In the genomic region with DNA sequence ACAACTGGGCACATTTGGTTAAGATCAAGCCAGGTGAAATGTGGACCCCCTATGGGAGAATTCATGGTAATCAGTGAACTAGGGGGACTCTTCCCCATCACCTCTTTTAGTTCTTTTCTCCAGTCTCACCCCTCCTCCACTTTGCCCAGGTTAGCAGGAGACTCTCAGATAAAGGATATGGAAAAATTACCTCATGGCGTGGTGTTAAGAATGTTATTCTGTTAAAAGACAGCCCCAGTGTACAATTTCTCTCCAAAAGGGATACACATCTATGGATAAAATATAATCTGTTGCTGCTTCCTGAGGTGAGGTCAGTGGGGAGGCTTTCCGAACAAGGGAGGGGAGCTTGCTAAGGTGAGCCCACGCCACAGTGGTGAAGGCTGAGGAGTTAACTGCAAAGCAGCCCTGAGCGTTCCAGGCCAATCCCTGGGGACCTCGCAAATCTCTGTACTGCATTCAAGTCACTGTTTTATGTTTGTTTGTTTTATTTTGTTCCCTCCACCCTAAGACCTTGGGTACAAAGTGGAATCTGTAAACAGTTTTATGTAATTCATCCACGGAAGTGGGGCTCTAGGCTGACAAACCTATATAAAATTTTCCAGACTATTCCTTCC, we compare ENCODE assay signal across 1 cellular context.
A peak's percentile ranks its signal among the peaks of the same experiment; 100 is the strongest.
TF ChIP-seq lines count a peak whose summit lies in the region.

No MANE protein-coding gene starts in this region.

TF ChIP-seq in HEK293, 187 proteins besides CTCF, POLR2A, EP300 and RAD21 (continued from another document):
- TF ChIP-seq, protein P1, sequence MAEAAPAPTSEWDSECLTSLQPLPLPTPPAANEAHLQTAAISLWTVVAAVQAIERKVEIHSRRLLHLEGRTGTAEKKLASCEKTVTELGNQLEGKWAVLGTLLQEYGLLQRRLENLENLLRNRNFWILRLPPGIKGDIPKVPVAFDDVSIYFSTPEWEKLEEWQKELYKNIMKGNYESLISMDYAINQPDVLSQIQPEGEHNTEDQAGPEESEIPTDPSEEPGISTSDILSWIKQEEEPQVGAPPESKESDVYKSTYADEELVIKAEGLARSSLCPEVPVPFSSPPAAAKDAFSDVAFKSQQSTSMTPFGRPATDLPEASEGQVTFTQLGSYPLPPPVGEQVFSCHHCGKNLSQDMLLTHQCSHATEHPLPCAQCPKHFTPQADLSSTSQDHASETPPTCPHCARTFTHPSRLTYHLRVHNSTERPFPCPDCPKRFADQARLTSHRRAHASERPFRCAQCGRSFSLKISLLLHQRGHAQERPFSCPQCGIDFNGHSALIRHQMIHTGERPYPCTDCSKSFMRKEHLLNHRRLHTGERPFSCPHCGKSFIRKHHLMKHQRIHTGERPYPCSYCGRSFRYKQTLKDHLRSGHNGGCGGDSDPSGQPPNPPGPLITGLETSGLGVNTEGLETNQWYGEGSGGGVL (tag by site-specific recombination; IDR thresholded peaks at IDR 0.05), result no peak
- TF ChIP-seq, protein P2, sequence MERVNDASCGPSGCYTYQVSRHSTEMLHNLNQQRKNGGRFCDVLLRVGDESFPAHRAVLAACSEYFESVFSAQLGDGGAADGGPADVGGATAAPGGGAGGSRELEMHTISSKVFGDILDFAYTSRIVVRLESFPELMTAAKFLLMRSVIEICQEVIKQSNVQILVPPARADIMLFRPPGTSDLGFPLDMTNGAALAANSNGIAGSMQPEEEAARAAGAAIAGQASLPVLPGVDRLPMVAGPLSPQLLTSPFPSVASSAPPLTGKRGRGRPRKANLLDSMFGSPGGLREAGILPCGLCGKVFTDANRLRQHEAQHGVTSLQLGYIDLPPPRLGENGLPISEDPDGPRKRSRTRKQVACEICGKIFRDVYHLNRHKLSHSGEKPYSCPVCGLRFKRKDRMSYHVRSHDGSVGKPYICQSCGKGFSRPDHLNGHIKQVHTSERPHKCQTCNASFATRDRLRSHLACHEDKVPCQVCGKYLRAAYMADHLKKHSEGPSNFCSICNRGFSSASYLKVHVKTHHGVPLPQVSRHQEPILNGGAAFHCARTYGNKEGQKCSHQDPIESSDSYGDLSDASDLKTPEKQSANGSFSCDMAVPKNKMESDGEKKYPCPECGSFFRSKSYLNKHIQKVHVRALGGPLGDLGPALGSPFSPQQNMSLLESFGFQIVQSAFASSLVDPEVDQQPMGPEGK (tag by site-specific recombination; IDR thresholded peaks at IDR 0.05), result no peak
- TF ChIP-seq SETDB1 (IDR thresholded peaks at IDR 0.05; ENCODE audit: insufficient read length, low read length) (no peak), KLF16 (tag by site-specific recombination; IDR thresholded peaks at IDR 0.05) (no peak), ZNF114 (tag by site-specific recombination; IDR thresholded peaks at IDR 0.05) (no peak), ZNF530 (tag by site-specific recombination; IDR thresholded peaks at IDR 0.05; ENCODE audit: low read depth) (no peak), ZNF416 (tag by site-specific recombination; IDR thresholded peaks at IDR 0.05) (no peak), WT1 (tag by site-specific recombination; IDR thresholded peaks at IDR 0.05) (peak; percentile 79), ZNF596 (tag by site-specific recombination; IDR thresholded peaks at IDR 0.05) (no peak), ZEB2 (tag by site-specific recombination; IDR thresholded peaks at IDR 0.05) (no peak), EGR2 (tag by site-specific recombination; IDR thresholded peaks at IDR 0.05; ENCODE audit: low read depth) (no peak), BCL11B (tag by site-specific recombination; IDR thresholded peaks at IDR 0.05; ENCODE audit: low read depth) (no peak), ZNF660 (tag by site-specific recombination; IDR thresholded peaks at IDR 0.05) (no peak), ZNF146 (tag by site-specific recombination; IDR thresholded peaks at IDR 0.05) (no peak), SP2 (tag by site-specific recombination; IDR thresholded peaks at IDR 0.05) (no peak), ZNF341 (tag by site-specific recombination; IDR thresholded peaks at IDR 0.05; ENCODE audit: low read depth) (no peak), FEZF1 (tag by site-specific recombination; IDR thresholded peaks at IDR 0.05) (0 out of 2 replicates have a peak, but pooled peaks have one; percentile 8)
- TF ChIP-seq, protein P3, sequence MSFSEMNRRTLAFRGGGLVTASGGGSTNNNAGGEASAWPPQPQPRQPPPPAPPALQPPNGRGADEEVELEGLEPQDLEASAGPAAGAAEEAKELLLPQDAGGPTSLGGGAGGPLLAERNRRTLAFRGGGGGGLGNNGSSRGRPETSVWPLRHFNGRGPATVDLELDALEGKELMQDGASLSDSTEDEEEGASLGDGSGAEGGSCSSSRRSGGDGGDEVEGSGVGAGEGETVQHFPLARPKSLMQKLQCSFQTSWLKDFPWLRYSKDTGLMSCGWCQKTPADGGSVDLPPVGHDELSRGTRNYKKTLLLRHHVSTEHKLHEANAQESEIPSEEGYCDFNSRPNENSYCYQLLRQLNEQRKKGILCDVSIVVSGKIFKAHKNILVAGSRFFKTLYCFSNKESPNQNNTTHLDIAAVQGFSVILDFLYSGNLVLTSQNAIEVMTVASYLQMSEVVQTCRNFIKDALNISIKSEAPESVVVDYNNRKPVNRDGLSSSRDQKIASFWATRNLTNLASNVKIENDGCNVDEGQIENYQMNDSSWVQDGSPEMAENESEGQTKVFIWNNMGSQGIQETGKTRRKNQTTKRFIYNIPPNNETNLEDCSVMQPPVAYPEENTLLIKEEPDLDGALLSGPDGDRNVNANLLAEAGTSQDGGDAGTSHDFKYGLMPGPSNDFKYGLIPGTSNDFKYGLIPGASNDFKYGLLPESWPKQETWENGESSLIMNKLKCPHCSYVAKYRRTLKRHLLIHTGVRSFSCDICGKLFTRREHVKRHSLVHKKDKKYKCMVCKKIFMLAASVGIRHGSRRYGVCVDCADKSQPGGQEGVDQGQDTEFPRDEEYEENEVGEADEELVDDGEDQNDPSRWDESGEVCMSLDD (tag by site-specific recombination; IDR thresholded peaks at IDR 0.05), result no peak
- TF ChIP-seq, protein P4, sequence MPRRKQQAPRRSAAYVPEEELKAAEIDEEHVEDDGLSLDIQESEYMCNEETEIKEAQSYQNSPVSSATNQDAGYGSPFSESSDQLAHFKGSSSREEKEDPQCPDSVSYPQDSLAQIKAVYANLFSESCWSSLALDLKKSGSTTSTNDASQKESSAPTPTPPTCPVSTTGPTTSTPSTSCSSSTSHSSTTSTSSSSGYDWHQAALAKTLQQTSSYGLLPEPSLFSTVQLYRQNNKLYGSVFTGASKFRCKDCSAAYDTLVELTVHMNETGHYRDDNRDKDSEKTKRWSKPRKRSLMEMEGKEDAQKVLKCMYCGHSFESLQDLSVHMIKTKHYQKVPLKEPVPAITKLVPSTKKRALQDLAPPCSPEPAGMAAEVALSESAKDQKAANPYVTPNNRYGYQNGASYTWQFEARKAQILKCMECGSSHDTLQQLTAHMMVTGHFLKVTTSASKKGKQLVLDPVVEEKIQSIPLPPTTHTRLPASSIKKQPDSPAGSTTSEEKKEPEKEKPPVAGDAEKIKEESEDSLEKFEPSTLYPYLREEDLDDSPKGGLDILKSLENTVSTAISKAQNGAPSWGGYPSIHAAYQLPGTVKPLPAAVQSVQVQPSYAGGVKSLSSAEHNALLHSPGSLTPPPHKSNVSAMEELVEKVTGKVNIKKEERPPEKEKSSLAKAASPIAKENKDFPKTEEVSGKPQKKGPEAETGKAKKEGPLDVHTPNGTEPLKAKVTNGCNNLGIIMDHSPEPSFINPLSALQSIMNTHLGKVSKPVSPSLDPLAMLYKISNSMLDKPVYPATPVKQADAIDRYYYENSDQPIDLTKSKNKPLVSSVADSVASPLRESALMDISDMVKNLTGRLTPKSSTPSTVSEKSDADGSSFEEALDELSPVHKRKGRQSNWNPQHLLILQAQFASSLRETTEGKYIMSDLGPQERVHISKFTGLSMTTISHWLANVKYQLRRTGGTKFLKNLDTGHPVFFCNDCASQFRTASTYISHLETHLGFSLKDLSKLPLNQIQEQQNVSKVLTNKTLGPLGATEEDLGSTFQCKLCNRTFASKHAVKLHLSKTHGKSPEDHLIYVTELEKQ (tag by site-specific recombination; IDR thresholded peaks at IDR 0.05; ENCODE audit: borderline replicate concordance), result no peak
- TF ChIP-seq, protein P5, sequence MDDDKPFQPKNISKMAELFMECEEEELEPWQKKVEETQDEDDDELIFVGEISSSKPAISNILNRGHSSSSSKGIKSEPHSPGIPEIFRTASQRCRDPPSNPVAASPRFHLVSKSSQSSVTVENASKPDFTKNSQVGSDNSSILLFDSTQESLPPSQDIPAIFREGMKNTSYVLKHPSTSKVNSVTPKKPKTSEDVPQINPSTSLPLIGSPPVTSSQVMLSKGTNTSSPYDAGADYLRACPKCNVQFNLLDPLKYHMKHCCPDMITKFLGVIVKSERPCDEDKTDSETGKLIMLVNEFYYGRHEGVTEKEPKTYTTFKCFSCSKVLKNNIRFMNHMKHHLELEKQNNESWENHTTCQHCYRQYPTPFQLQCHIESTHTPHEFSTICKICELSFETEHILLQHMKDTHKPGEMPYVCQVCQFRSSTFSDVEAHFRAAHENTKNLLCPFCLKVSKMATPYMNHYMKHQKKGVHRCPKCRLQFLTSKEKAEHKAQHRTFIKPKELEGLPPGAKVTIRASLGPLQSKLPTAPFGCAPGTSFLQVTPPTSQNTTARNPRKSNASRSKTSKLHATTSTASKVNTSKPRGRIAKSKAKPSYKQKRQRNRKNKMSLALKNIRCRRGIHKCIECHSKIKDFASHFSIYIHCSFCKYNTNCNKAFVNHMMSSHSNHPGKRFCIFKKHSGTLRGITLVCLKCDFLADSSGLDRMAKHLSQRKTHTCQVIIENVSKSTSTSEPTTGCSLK (tag by site-specific recombination; IDR thresholded peaks at IDR 0.05), result no peak
TF ChIP-seq in HEK293: peak in this region for 3.
